Comparison of ENCODE assay signal across 8 cellular contexts in genomic region chr6:3751019-3751729, GRCh38. TPM values are rescaled to one million over a fixed set of nuclear protein-coding genes. Genes with fewer than 3 reads are reported as not detected.
DNase-seq lines count a peak whose midpoint lies in the region; ATAC-seq and TF ChIP-seq lines count a peak whose summit lies in the region.

Gene PXDC1, minus strand, starts transcription at chr6:3751713. Its CDS starts 182 bp downstream, at chr6:3751531.

- no peaks in the 10 kb centered on the region for H3K36me3 ChIP-seq in adrenal gland (replicated peaks in 1 of 2)
- no peaks in the 10 kb centered on the region for H3K36me3 ChIP-seq in iPS DF 6.9 (ENCODE audit: control insufficient read depth, insufficient read depth, low read length)
- no peaks in the 10 kb centered on the region for H3K36me3 ChIP-seq in sigmoid colon

- 0 to 1% (median 1%) methylated on average over 28 to 94 of the region's 94 CpGs; no CpG with 5 or more reads in 1 of the 4 donors for whole genome bisulfite sequencing in adrenal gland, 4 donors
- WGBS in iPS DF 6.9 (ENCODE audit: insufficient coverage, insufficient read length): no CpG with 5 or more reads among the region's 94 CpGs
- WGBS in sigmoid colon, 2 donors: 1% methylated on average over 94 of the region's 94 CpGs

- ATAC-seq in GM19395 (IDR thresholded peaks at IDR 0.05; ENCODE audit: unreplicated experiment): peak; percentile 8

- peaks cover 19 to 34% of the 10 kb centered on the region in 2 donors for H3K4me1 ChIP-seq in adrenal gland (replicated peaks in 1 of 2)
- peaks cover 2% of the 10 kb centered on the region; the same call in 1 of the 2 replicates for H3K4me1 ChIP-seq in iPS DF 6.9 (ENCODE audit: control insufficient read depth, insufficient read depth, low read length)
- peaks cover 0 to 60% (median 48%) of the 10 kb centered on the region in 4 donors for H3K4me1 ChIP-seq in sigmoid colon

- H3K27ac ChIP-seq in adrenal gland: peak within 1 kb of the TSS; percentile 53 to 97 (median 93)
- no peak within 1 kb of the TSS for H3K27ac ChIP-seq in iPS DF 6.9 (ENCODE audit: low read length)
- peak within 1 kb of the TSS; percentile 92 to 100 (median 97) for H3K27ac ChIP-seq in sigmoid colon

- intact Hi-C loops in adrenal gland (cut with DNase I): no loop called here
- intact Hi-C loops in sigmoid colon (cut with DNase I): loop anchor here (2.0 to 10.0 kb wide), 2 partner anchors 98 to 384 kb away; partner anchors contain the start of genes ECI2 and FAM50B

- DNase-seq in AG10803 (ENCODE audit: low read depth) (no peak), adrenal gland (peak in 4 of 7 donors; percentile 18 to 39 (median 37)), iPS DF 6.9 (ENCODE audit: low read depth, low spot score) (no peak), sigmoid colon (no peak), hippocampal formation (lab: John Stamatoyannopoulos, UW) (no peak)
- DNase-seq in effector CD8-positive, alpha-beta T cell (lab: John Stamatoyannopoulos, UW): no peak

- H3K4me3 ChIP-seq in AG10803 (ENCODE audit: low read length) (peak within 1 kb of the TSS; percentile 94), adrenal gland (peak within 1 kb of the TSS in 3 of 4 donors; percentile 25 to 89 (median 70)), iPS DF 6.9 (ENCODE audit: low read length) (peak within 1 kb of the TSS; percentile 32; the same call in 1 of the 2 replicates), sigmoid colon (peak within 1 kb of the TSS; percentile 58 to 98 (median 70))

- TF ChIP-seq EP300 in Ishikawa (IDR thresholded peaks at IDR 0.05; ENCODE audit: borderline replicate concordance) (no peak), sigmoid colon (IDR thresholded peaks at IDR 0.05) (no peak)

- H3K9me3 ChIP-seq in adrenal gland (replicated peaks in 1 of 3): no peaks in the 10 kb centered on the region
- no peaks in the 10 kb centered on the region for H3K9me3 ChIP-seq in iPS DF 6.9 (ENCODE audit: control insufficient read depth, insufficient read depth, low read length)
- H3K9me3 ChIP-seq in sigmoid colon: no peaks in the 10 kb centered on the region

- no peak for TF ChIP-seq CTCF in AG10803 (conservative IDR thresholded peaks at IDR 0.05; ENCODE audit: low read length)
- no peak for TF ChIP-seq CTCF in adrenal gland (IDR thresholded peaks at IDR 0.05)
- TF ChIP-seq CTCF in sigmoid colon (IDR thresholded peaks at IDR 0.05): no peak

- TF ChIP-seq POLR2A in adrenal gland (IDR thresholded peaks at IDR 0.05) (no peak), sigmoid colon (IDR thresholded peaks at IDR 0.05) (no peak)

- H3K27me3 ChIP-seq in adrenal gland (no peaks in the 10 kb centered on the region), iPS DF 6.9 (ENCODE audit: control insufficient read depth, insufficient read depth, low read length) (peaks cover 21% of the 10 kb centered on the region; the same call in 1 of the 2 replicates), sigmoid colon (no peaks in the 10 kb centered on the region)

- TF ChIP-seq RAD21 in Ishikawa (IDR thresholded peaks at IDR 0.05; ENCODE audit: low read depth): no peak

TF ChIP-seq in Ishikawa, 13 proteins besides CTCF, POLR2A, EP300 and RAD21:
- TF ChIP-seq MAX (IDR thresholded peaks at IDR 0.05) (peak; percentile 89), CEBPB (IDR thresholded peaks at IDR 0.05) (no peak)

RNA-seq across cellular contexts. Expression of gene PXDC1, which starts in this region (rescaled TPM):
- total RNA-seq in adrenal gland: 10 to 100 TPM; 15.7 to 46.7 (median 25.9) TPM
- polyA plus RNA-seq in adrenal gland: 10 to 100 TPM; 12.9 to 36.3 (median 21.6) TPM
- total RNA-seq in sigmoid colon: 100 to 1,000 TPM in 1 of 4 donors, 10 to 100 TPM in 3; 46.7 to 116 (median 75.9) TPM
- polyA plus RNA-seq in sigmoid colon: 10 to 100 TPM in 1 of 3 donors, 1 to 10 TPM in 2; 9.0 to 22.2 (median 9.1) TPM

Comparison
In these comparisons a context has a peak if more than half of its experiments do, and no peak if none do; other contexts are left out.
1. DNase-seq: peak in adrenal gland (4 of 7); none in AG10803 (single experiment), iPS DF 6.9 (single experiment), sigmoid colon (single experiment), effector CD8-positive, alpha-beta T cell (single experiment) and hippocampal formation (0 of 2).
2. H3K4me3 ChIP-seq: peak in every context shown above with its lines; median percentile 94 in AG10803; 70 in sigmoid colon; 70 in adrenal gland; 32 in iPS DF 6.9.